Comparison of ENCODE assay signal across 1 cellular context in the genomic region with DNA sequence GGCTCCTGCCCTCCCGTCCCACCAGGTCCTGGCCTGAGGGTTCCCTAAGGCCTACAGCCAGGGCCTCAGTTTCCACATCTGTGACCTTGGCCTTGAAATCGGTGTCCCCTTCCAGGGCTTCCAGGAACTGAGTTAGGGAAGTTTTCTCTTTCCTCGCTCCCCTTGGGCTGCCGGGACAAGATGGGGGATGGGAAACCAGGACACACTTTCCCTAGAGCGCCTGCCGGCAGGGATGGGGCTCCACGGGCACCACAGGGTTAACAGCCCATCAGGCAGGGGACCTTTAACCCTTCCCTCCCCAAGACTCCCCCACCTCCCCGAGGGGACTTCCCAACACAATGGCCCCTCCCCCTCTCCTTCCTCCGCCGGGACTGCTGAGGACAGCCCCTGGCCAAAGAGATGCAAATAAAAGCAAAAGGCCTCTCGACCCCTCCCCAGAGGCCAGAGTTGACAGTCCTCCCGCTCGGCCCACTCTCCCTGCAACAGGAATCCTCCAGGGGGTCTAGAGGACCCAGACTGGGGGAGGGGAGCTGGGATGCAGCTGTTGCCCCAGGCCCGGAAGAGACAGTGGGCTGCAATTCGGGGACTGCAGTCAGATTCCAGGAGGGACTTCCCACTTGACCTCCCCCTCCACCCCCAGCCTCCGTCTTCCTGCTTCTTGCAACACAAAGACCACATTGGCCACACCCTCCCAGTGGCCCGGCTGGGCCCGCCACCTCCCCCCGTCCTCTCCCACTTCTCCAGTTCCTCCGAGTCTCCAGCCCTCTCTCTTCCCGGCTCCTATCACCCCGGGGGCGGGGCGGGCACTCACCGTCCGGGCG.
TF ChIP-seq lines count a peak whose summit lies in the region.

No MANE protein-coding gene starts in this region.

TF ChIP-seq in SK-N-SH, 30 proteins besides CTCF, POLR2A, EP300 and RAD21 (continued from another document):
- TF ChIP-seq, protein P1, sequence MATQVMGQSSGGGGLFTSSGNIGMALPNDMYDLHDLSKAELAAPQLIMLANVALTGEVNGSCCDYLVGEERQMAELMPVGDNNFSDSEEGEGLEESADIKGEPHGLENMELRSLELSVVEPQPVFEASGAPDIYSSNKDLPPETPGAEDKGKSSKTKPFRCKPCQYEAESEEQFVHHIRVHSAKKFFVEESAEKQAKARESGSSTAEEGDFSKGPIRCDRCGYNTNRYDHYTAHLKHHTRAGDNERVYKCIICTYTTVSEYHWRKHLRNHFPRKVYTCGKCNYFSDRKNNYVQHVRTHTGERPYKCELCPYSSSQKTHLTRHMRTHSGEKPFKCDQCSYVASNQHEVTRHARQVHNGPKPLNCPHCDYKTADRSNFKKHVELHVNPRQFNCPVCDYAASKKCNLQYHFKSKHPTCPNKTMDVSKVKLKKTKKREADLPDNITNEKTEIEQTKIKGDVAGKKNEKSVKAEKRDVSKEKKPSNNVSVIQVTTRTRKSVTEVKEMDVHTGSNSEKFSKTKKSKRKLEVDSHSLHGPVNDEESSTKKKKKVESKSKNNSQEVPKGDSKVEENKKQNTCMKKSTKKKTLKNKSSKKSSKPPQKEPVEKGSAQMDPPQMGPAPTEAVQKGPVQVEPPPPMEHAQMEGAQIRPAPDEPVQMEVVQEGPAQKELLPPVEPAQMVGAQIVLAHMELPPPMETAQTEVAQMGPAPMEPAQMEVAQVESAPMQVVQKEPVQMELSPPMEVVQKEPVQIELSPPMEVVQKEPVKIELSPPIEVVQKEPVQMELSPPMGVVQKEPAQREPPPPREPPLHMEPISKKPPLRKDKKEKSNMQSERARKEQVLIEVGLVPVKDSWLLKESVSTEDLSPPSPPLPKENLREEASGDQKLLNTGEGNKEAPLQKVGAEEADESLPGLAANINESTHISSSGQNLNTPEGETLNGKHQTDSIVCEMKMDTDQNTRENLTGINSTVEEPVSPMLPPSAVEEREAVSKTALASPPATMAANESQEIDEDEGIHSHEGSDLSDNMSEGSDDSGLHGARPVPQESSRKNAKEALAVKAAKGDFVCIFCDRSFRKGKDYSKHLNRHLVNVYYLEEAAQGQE (IDR thresholded peaks at IDR 0.05; ENCODE audit: low read depth, low read length), result no peak
- TF ChIP-seq JUND (IDR thresholded peaks at IDR 0.05) (no peak), EZH2phosphoT487 (IDR thresholded peaks at IDR 0.05; ENCODE audit: borderline replicate concordance, low read depth) (no peak), GATA2 (CRISPR knock-in tag; IDR thresholded peaks at IDR 0.05) (no peak), ELF1 (IDR thresholded peaks at IDR 0.05) (peak; percentile 73), RXRA (IDR thresholded peaks at IDR 0.05; ENCODE audit: borderline replicate concordance, low read depth) (no peak), MEF2A (IDR thresholded peaks at IDR 0.05; ENCODE audit: borderline replicate concordance, low read depth) (no peak)
- TF ChIP-seq, protein P2, sequence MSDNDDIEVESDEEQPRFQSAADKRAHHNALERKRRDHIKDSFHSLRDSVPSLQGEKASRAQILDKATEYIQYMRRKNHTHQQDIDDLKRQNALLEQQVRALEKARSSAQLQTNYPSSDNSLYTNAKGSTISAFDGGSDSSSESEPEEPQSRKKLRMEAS (IDR thresholded peaks at IDR 0.05; ENCODE audit: low read depth), result peak; percentile 38; the same call in 1 of the 2 replicates
- TF ChIP-seq, protein P3, sequence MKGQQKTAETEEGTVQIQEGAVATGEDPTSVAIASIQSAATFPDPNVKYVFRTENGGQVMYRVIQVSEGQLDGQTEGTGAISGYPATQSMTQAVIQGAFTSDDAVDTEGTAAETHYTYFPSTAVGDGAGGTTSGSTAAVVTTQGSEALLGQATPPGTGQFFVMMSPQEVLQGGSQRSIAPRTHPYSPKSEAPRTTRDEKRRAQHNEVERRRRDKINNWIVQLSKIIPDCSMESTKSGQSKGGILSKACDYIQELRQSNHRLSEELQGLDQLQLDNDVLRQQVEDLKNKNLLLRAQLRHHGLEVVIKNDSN (IDR thresholded peaks at IDR 0.05; ENCODE audit: borderline replicate concordance, low read depth), result 0 out of 2 replicates have a peak, but pooled peaks have one; percentile 2
- TF ChIP-seq, protein P4, sequence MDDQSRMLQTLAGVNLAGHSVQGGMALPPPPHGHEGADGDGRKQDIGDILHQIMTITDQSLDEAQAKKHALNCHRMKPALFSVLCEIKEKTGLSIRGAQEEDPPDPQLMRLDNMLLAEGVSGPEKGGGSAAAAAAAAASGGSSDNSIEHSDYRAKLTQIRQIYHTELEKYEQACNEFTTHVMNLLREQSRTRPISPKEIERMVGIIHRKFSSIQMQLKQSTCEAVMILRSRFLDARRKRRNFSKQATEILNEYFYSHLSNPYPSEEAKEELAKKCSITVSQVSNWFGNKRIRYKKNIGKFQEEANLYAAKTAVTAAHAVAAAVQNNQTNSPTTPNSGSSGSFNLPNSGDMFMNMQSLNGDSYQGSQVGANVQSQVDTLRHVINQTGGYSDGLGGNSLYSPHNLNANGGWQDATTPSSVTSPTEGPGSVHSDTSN (IDR thresholded peaks at IDR 0.05), result no peak
